In genomic region chr3:56251343-56251945, GRCh38 we compare ENCODE assay signal across 8 cellular contexts.
A peak's percentile ranks its signal among the peaks of the same experiment; 100 is the strongest.
DNase-seq lines count a peak whose midpoint lies in the region; ATAC-seq, FAIRE-seq and TF ChIP-seq lines count a peak whose summit lies in the region.

No MANE protein-coding gene starts in this region.

- RAD21 ChIA-PET in GM12878 (lab: Charles Lee; ENCODE audit: unreplicated experiment) = interaction anchor here (0.6 to 2.0 kb wide), 6 partner anchors 9 to 814 kb away, joined by 3 to 7 read pairs (median 4); partner anchors contain the start of gene WNT5A

- H4K20me1 ChIP-seq in GM12878 (ENCODE audit: control insufficient read depth, insufficient read depth) = no peaks in the 10 kb centered on the region

- no peak overlapping the region for H3K4me3 ChIP-seq in CD8-positive, alpha-beta T cell (ENCODE audit: low read depth, low read length)
- H3K4me3 ChIP-seq in GM12878 (no peak overlapping the region), kidney (ENCODE audit: low read length in 2 of 2) (no peak overlapping the region), tibial artery (no peak overlapping the region)

- no peaks in the 10 kb centered on the region for H3K27me3 Mint-ChIP-seq in CD8-positive, alpha-beta T cell (ENCODE audit: low read depth)

- TF ChIP-seq RAD21 in GM12878 (IDR thresholded peaks at IDR 0.05; ENCODE audit: insufficient read depth, low read depth, low read length) = peak; percentile 77

- DNase-seq in CD8-positive, alpha-beta T cell = no peak
- DNase-seq in GM12892 (ENCODE audit: insufficient read length) (peak; percentile 8), NCI-H2227 (lab: John Stamatoyannopoulos, UW; ENCODE audit: unreplicated experiment) (peak; percentile 70), GM12878 (ENCODE audit: low read depth, low spot score) (peak; percentile 8), kidney (no peak), tibial artery (no peak), ecto neural progenitor cell (ENCODE audit: low spot score) (no peak)

- WGBS in GM12878 (ENCODE audit: insufficient coverage, insufficient replicate concordance, low lambda C conversion rate, missing lambda C conversion rate) = 95% methylated on average over 3 of the region's 3 CpGs

- no peaks in the 10 kb centered on the region for H3K36me3 ChIP-seq in CD8-positive, alpha-beta T cell (ENCODE audit: insufficient read depth, low read length)
- no peaks in the 10 kb centered on the region for H3K36me3 ChIP-seq in GM12878 (ENCODE audit: control insufficient read depth in 2 of 2, insufficient read depth in 2 of 2, low read length in 1 of 2)
- no peaks in the 10 kb centered on the region for H3K36me3 ChIP-seq in kidney (ENCODE audit: control insufficient read depth in 1 of 2, insufficient read depth in 2 of 2, low read length in 2 of 2)
- H3K36me3 ChIP-seq in tibial artery = no peaks in the 10 kb centered on the region

- H3K27ac ChIP-seq in CD8-positive, alpha-beta T cell (ENCODE audit: low read depth, low read length) = no peak overlapping the region
- H3K27ac ChIP-seq in GM12878 (ENCODE audit: control insufficient read depth, insufficient read depth) = no peak overlapping the region
- H3K27ac ChIP-seq in kidney (ENCODE audit: low read depth in 2 of 2, low read length in 2 of 2) = no peak overlapping the region
- H3K27ac ChIP-seq in tibial artery = no peak overlapping the region

- in situ Hi-C loops in GM12878 (cut with MboI) = loop anchor here (5.0 to 10.0 kb wide), 3 partner anchors 769 to 1827 kb away; no protein-coding TSS in a partner anchor

- H3K9ac ChIP-seq in GM12878 (ENCODE audit: control insufficient read depth, insufficient read depth, low read length) (no peak overlapping the region), kidney (ENCODE audit: low read length in 2 of 2) (no peak overlapping the region)

- H3K27ac Mint-ChIP-seq in CD8-positive, alpha-beta T cell = no peak overlapping the region

- FAIRE-seq in GM12892 (lab: Jason Lieb, UNC) (peak; percentile 91), GM12878 (lab: Jason Lieb, UNC) (peak; percentile 65), kidney (lab: Jason Lieb, UNC) (peak; percentile 90)

- no peaks in the 10 kb centered on the region for H3K4me1 ChIP-seq in CD8-positive, alpha-beta T cell (ENCODE audit: insufficient read depth, low read length)
- H3K4me1 ChIP-seq in GM12878 (ENCODE audit: control insufficient read depth, insufficient read depth, low read length) = no peaks in the 10 kb centered on the region
- H3K4me1 ChIP-seq in kidney (ENCODE audit: control insufficient read depth in 1 of 2, insufficient read depth in 1 of 2, low read depth in 1 of 2, low read length in 2 of 2) = peaks cover 0 to 9% of the 10 kb centered on the region in 2 donors
- no peaks in the 10 kb centered on the region for H3K4me1 ChIP-seq in tibial artery

- no peak overlapping the region for H3K4me3 Mint-ChIP-seq in CD8-positive, alpha-beta T cell

- BruUV-seq in GM12878 (replicated peaks; lab: Mats Ljungman, UMichigan) = no TSS peak

- H2AFZ ChIP-seq in GM12878 (ENCODE audit: control insufficient read depth, low read depth, low read length) = no peak overlapping the region

- POLR2A ChIA-PET in CD8-positive, alpha-beta T cell (lab: Charles Lee) = no interaction called here
- POLR2A ChIA-PET in GM12878 (lab: Charles Lee) = no interaction called here

- no peaks in the 10 kb centered on the region for H3K4me1 Mint-ChIP-seq in CD8-positive, alpha-beta T cell (ENCODE audit: low read depth)

- CTCF ChIA-PET in CD8-positive, alpha-beta T cell (lab: Charles Lee) = interaction anchor here (0.6 to 2.6 kb wide), 6 partner anchors 10 to 1823 kb away, joined by 3 to 29 read pairs (median 3); no protein-coding TSS in a partner anchor
- CTCF ChIA-PET in GM12878 (lab: Yijun Ruan, JAX) = interaction anchor here (0.6 to 3.4 kb wide), 15 partner anchors 10 to 1420 kb away, joined by 3 to 28 read pairs (median 4); partner anchors contain the start of gene WNT5A

- TF ChIP-seq CTCF in CD8-positive, alpha-beta T cell (IDR thresholded peaks at IDR 0.05) = peak; percentile 56
- TF ChIP-seq CTCF in GM12878 (IDR thresholded peaks at IDR 0.05 in 2 of 3, conservative IDR thresholded peaks at IDR 0.05 in 1 of 3; ENCODE audit: control insufficient read depth in 2 of 3, extremely low read depth in 1 of 3, insufficient read depth in 1 of 3, low read depth in 3 of 3, low read length in 3 of 3) (peak; percentile 63 to 81 (median 75)), kidney (IDR thresholded peaks at IDR 0.05; ENCODE audit: borderline replicate concordance, extremely low read depth, insufficient read depth) (peak; percentile 82), tibial artery (IDR thresholded peaks at IDR 0.05) (peak; percentile 69 to 74)

- no peaks in the 10 kb centered on the region for H3K9me3 Mint-ChIP-seq in CD8-positive, alpha-beta T cell

- no peaks in the 10 kb centered on the region for H3K79me2 ChIP-seq in GM12878 (ENCODE audit: control insufficient read depth, insufficient read depth, low read length)

- no peaks in the 10 kb centered on the region for H3K9me3 ChIP-seq in CD8-positive, alpha-beta T cell (ENCODE audit: low read length)
- H3K9me3 ChIP-seq in GM12878 (replicated peaks; ENCODE audit: control insufficient read depth, insufficient read depth, low read length) (no peaks in the 10 kb centered on the region), kidney (ENCODE audit: control insufficient read depth in 1 of 2, low read length in 2 of 2) (no peaks in the 10 kb centered on the region), tibial artery (no peaks in the 10 kb centered on the region)

- TF ChIP-seq POLR2A in GM12892 (IDR thresholded peaks at IDR 0.05; ENCODE audit: low read depth, low read length) = no peak
- TF ChIP-seq POLR2A in GM12878 (IDR thresholded peaks at IDR 0.05; ENCODE audit: low read depth, low read length) = no peak

- H3K4me2 ChIP-seq in GM12878 (ENCODE audit: control insufficient read depth, insufficient read depth) = no peak overlapping the region

- intact Hi-C loops in CD8-positive, alpha-beta T cell (cut with DNase I, micrococcal nuclease) = loop anchor here (5.0 kb wide), 2 partner anchors 1399 to 1824 kb away; no protein-coding TSS in a partner anchor
- intact Hi-C loops in GM12878 (cut with micrococcal nuclease; ENCODE audit: unreplicated experiment) = loop anchor here (2.0 to 5.0 kb wide), 3 partner anchors 764 to 1399 kb away; partner anchors contain the start of gene WNT5A
- intact Hi-C loops in kidney (cut with DNase I) = no loop called here
- intact Hi-C loops in tibial artery (cut with DNase I; ENCODE audit: low total_unique reads) = loop anchor here (5.0 to 10.0 kb wide), 2 partner anchors 764 to 1397 kb away; partner anchors contain the start of gene WNT5A

- TF ChIP-seq EP300 in GM12878 (IDR thresholded peaks at IDR 0.05; ENCODE audit: borderline replicate concordance in 1 of 2, control insufficient read depth in 1 of 2, low read depth in 2 of 2, low read length in 2 of 2) = no peak

- H3K27me3 ChIP-seq in CD8-positive, alpha-beta T cell (ENCODE audit: insufficient read depth, low read length) = no peaks in the 10 kb centered on the region
- H3K27me3 ChIP-seq in GM12878 (replicated peaks in 1 of 2; ENCODE audit: control insufficient read depth in 2 of 2, insufficient read depth in 2 of 2, low read length in 1 of 2) (no peaks in the 10 kb centered on the region; a peak in 1 of 4 replicates), tibial artery (peaks cover 0 to 4% of the 10 kb centered on the region in 2 donors)

- SMC1A ChIA-PET in GM12878 (lab: Charles Lee; ENCODE audit: uncharacterized antibody, unreplicated experiment) = interaction anchor here (0.7 to 1.3 kb wide), 5 partner anchors 10 to 1403 kb away, joined by 3 to 4 read pairs (median 3); no protein-coding TSS in a partner anchor

- ATAC-seq in CD8-positive, alpha-beta T cell = no peak
- peak; percentile 57; the same call in 2 of the 3 replicates for ATAC-seq in GM12878
- ATAC-seq in GM21367 (IDR thresholded peaks at IDR 0.05; ENCODE audit: unreplicated experiment) = no peak

- no peaks in the 10 kb centered on the region for H3K36me3 Mint-ChIP-seq in CD8-positive, alpha-beta T cell

TF ChIP-seq in GM12878, 131 proteins besides CTCF, POLR2A, EP300 and RAD21:
- TF ChIP-seq ZNF384 (IDR thresholded peaks at IDR 0.05; ENCODE audit: borderline replicate concordance, low read depth, low read length) (0 out of 2 replicates have a peak, but pooled peaks have one; percentile 25), CHD4 (IDR thresholded peaks at IDR 0.05) (no peak), SMC3 (IDR thresholded peaks at IDR 0.05; ENCODE audit: borderline replicate concordance, low read length) (peak; percentile 69)

Comparison
In these comparisons a context has a peak if more than half of its experiments do, and no peak if none do; other contexts are left out.
1. DNase-seq: peak in GM12892 (single experiment), NCI-H2227 (single experiment) and GM12878 (single experiment); none in CD8-positive, alpha-beta T cell (0 of 7), kidney (single experiment), tibial artery (0 of 2) and ecto neural progenitor cell (single experiment).
2. Peak in every context shown above with its lines, with median percentiles within 50 percentile points of each other: CTCF ChIP-seq.